8 cellular contexts compared by ENCODE assay signal in the genomic region with DNA sequence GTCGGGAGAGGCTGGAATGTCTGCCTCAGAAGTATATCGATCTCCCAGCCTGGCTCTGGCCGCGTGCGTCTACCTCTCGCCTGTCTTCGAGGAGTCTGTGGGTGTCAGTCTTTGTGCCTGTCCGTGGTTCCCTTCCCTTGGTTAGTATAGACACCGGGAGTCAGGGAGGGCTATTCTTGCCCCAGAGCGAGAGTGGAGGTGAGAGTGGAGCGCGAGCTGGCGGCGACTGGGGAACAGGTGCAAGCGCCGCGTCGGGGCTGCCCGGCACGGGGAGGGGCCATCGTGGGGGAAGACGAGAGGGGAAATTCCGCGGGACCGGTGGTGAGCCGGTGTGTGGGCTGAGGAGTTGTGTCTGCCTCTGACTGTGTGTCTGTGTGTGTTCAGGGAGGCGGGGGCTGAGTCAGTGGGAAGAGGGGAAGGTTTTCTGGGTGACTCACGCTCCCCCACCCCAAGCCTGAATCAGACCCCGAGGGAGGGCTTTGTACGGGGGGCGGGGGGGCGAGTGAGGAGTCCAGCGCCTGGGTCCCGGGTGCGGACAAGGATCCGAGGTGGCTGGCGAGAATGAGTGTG. TPM values are rescaled to one million over a fixed set of nuclear protein-coding genes. Genes with fewer than 3 reads are reported as not detected.
DNase-seq lines count a peak whose midpoint lies in the region; ATAC-seq and TF ChIP-seq lines count a peak whose summit lies in the region.

No MANE protein-coding gene starts in this region.

- peak overlapping the region; percentile 100 for H3K4me2 ChIP-seq in mammary epithelial cell (ENCODE audit: insufficient read depth, low read depth, low read length)

- peaks cover 12% of the 10 kb centered on the region for H3K36me3 ChIP-seq in HUES6 (ENCODE audit: control insufficient read depth, insufficient read depth, low read length)
- H3K36me3 ChIP-seq in mammary epithelial cell (ENCODE audit: insufficient read depth, low read length), result peaks cover 3% of the 10 kb centered on the region
- peaks cover 2% of the 10 kb centered on the region for H3K36me3 ChIP-seq in kidney epithelial cell (ENCODE audit: control insufficient read depth, insufficient read depth, low read length)

- BruUV-seq in mammary epithelial cell (replicated peaks; lab: Mats Ljungman, UMichigan), result TSS peak; percentile 48

- DNase-seq in 8988T (peak; percentile 43), mammary epithelial cell (peak; percentile 95), kidney epithelial cell (ENCODE audit: low read depth) (peak; percentile 73), SK-N-DZ (ENCODE audit: low spot score) (no peak)
- DNase-seq in stimulated activated CD4-positive, alpha-beta T cell treated with anti-CD3 and anti-CD28 coated beads, Interleukin-15, amount 100 ng/mL, for 48 hours (ENCODE audit: low read depth in 2 of 2), result peak; percentile 92 to 94

- under 1% methylated on average over 14 of the region's 37 CpGs for WGBS in mammary epithelial cell (ENCODE audit: low coverage, missing lambda C conversion rate)

- dilution Hi-C loops in mammary epithelial cell (cut with HindIII; ENCODE audit: low sequenced_read_pairs), result no loop called here

- peak; percentile 35 for ATAC-seq in GM18907 (IDR thresholded peaks at IDR 0.05; ENCODE audit: unreplicated experiment)

- TF ChIP-seq CTCF in WI38 (IDR thresholded peaks at IDR 0.05; ENCODE audit: low read depth, low read length) (no peak), mammary epithelial cell (conservative IDR thresholded peaks at IDR 0.05 in 1 of 2, IDR thresholded peaks at IDR 0.05 in 1 of 2; ENCODE audit: extremely low read depth in 1 of 2, insufficient read depth in 1 of 2, low read depth in 1 of 2, low read length in 2 of 2) (no peak), kidney epithelial cell (IDR thresholded peaks at IDR 0.05; ENCODE audit: insufficient read depth, low read length, poor library complexity, severe bottlenecking) (no peak)

- peak overlapping the region; percentile 95 for H3K4me3 ChIP-seq in HUES6 (ENCODE audit: low read depth, low read length)
- H3K4me3 ChIP-seq in WI38 (ENCODE audit: low read depth, low read length), result peak overlapping the region; percentile 78
- H3K4me3 ChIP-seq in mammary epithelial cell (replicated peaks in 1 of 3; ENCODE audit: insufficient read depth in 1 of 3, low read depth in 2 of 3, low read length in 3 of 3), result peak overlapping the region; percentile 62 to 75 (median 71)
- peak overlapping the region; percentile 68 for H3K4me3 ChIP-seq in kidney epithelial cell (ENCODE audit: low read depth, low read length)

- H3K9ac ChIP-seq in HUES6 (ENCODE audit: low read length) (peak overlapping the region; percentile 79), mammary epithelial cell (ENCODE audit: insufficient read depth, low read length) (peak overlapping the region; percentile 99)

- peak overlapping the region; percentile 90 for H2AFZ ChIP-seq in mammary epithelial cell (ENCODE audit: low read depth, low read length)

- peaks cover 41% of the 10 kb centered on the region for H3K79me2 ChIP-seq in mammary epithelial cell (ENCODE audit: insufficient read depth, low read length)

- CTCF ChIA-PET in mammary epithelial cell (lab: Charles Lee; ENCODE audit: low non-redundant PET), result interaction anchor here (0.6 to 1.0 kb wide), 2 partner anchors 9 to 30 kb away, joined by 3 to 13 read pairs; no protein-coding TSS in a partner anchor

- intact Hi-C loops in mammary epithelial cell (cut with micrococcal nuclease), result loop anchor here (1.0 to 5.0 kb wide), 3 partner anchors 15 to 275 kb away; partner anchors contain the start of genes ALOXE3 and NAA38

- H3K9me3 ChIP-seq in HUES6 (ENCODE audit: control insufficient read depth, insufficient read depth, low read depth, low read length), result no peaks in the 10 kb centered on the region
- H3K9me3 ChIP-seq in mammary epithelial cell (replicated peaks; ENCODE audit: insufficient read depth, low read length), result no peaks in the 10 kb centered on the region

- H4K20me1 ChIP-seq in mammary epithelial cell (ENCODE audit: insufficient read depth, low read length), result no peaks in the 10 kb centered on the region

- peaks cover 31% of the 10 kb centered on the region for H3K27me3 ChIP-seq in HUES6 (ENCODE audit: control insufficient read depth, insufficient read depth, low read length)
- H3K27me3 ChIP-seq in mammary epithelial cell (ENCODE audit: insufficient read depth, low read length), result no peaks in the 10 kb centered on the region
- no peaks in the 10 kb centered on the region for H3K27me3 ChIP-seq in kidney epithelial cell (ENCODE audit: control insufficient read depth, insufficient read depth, low read length)

- H3K27ac ChIP-seq in HUES6 (ENCODE audit: low read depth, low read length), result no peak overlapping the region; the same call in 1 of the 2 replicates
- H3K27ac ChIP-seq in mammary epithelial cell (ENCODE audit: insufficient read depth, low read depth, low read length), result peak overlapping the region; percentile 96

- in situ Hi-C loops in mammary epithelial cell (cut with MboI; ENCODE audit: low sequenced_read_pairs in 2 of 2), result no loop called here

- H3K4me1 ChIP-seq in HUES6 (ENCODE audit: control insufficient read depth, insufficient read depth, low read length) (peaks cover 25% of the 10 kb centered on the region), mammary epithelial cell (ENCODE audit: insufficient read depth, low read length) (peaks cover 42% of the 10 kb centered on the region)

RNA-seq across cellular contexts. Expression of gene KDM6B, which starts 8.4 kb away (rescaled TPM):
- 10 to 100 TPM in 1 of 2 donors, 1 to 10 TPM in 1; 8.2 to 26.5 TPM for total RNA-seq in mammary epithelial cell
- 0.68 TPM for polyA plus RNA-seq in mammary epithelial cell
- 4.5 TPM for polyA minus RNA-seq in mammary epithelial cell
- 15.6 and 20.4 TPM in 2 replicates for total RNA-seq in kidney epithelial cell
- polyA plus RNA-seq in SK-N-DZ (2014; cell fraction: cytosol; rRNA removed), result 2.9 and 3.0 TPM in 2 replicates
- 2.8 and 15.8 TPM in 2 replicates for polyA plus RNA-seq in SK-N-DZ (2014; cell fraction: nucleus; rRNA removed)

RNA-seq across cellular contexts. Expression of gene TMEM88, which starts 12.4 kb away (rescaled TPM):
- total RNA-seq in mammary epithelial cell (1 to 10 TPM in 1 of 2 donors, under 1 TPM in 1; 0.17 to 2.3 TPM), kidney epithelial cell (3.5 and 4.3 TPM in 2 replicates)
- polyA plus RNA-seq in mammary epithelial cell, result 0.15 TPM
- not detected for polyA minus RNA-seq in mammary epithelial cell
- 0.62 and 2.0 TPM in 2 replicates for polyA plus RNA-seq in SK-N-DZ (2014; cell fraction: cytosol; rRNA removed)
- 3.2 and 4.5 TPM in 2 replicates for polyA plus RNA-seq in SK-N-DZ (2014; cell fraction: nucleus; rRNA removed)

RNA-seq across cellular contexts. Expression of gene NAA38, which starts 14.9 kb away (rescaled TPM):
- total RNA-seq in mammary epithelial cell (10 to 100 TPM; 28.2 to 81.5 TPM), kidney epithelial cell (50.5 and 51.0 TPM in 2 replicates)
- polyA plus RNA-seq in mammary epithelial cell, result 99.4 TPM
- 11.0 TPM for polyA minus RNA-seq in mammary epithelial cell
- polyA plus RNA-seq in SK-N-DZ (2014; cell fraction: cytosol; rRNA removed), result 80.9 and 97.9 TPM in 2 replicates
- 68.3 and 123 TPM in 2 replicates for polyA plus RNA-seq in SK-N-DZ (2014; cell fraction: nucleus; rRNA removed)

RNA-seq across cellular contexts. Expression of gene CYB5D1, which starts 15.3 kb away (rescaled TPM):
- total RNA-seq in mammary epithelial cell, result 10 to 100 TPM; 14.1 to 15.2 TPM
- polyA plus RNA-seq in mammary epithelial cell, result 8.2 TPM
- polyA minus RNA-seq in mammary epithelial cell, result 25.7 TPM
- 5.3 and 7.4 TPM in 2 replicates for total RNA-seq in kidney epithelial cell
- 7.8 and 9.6 TPM in 2 replicates for polyA plus RNA-seq in SK-N-DZ (2014; cell fraction: cytosol; rRNA removed)
- polyA plus RNA-seq in SK-N-DZ (2014; cell fraction: nucleus; rRNA removed), result 7.2 and 7.6 TPM in 2 replicates

RNA-seq across cellular contexts. Expression of gene CHD3, which starts 46.1 kb away (rescaled TPM):
- 10 to 100 TPM; 28.8 to 87.5 TPM for total RNA-seq in mammary epithelial cell
- polyA plus RNA-seq in mammary epithelial cell, result 22.0 TPM
- 76.1 TPM for polyA minus RNA-seq in mammary epithelial cell
- total RNA-seq in kidney epithelial cell, result 36.2 and 42.4 TPM in 2 replicates
- 53.5 and 55.5 TPM in 2 replicates for polyA plus RNA-seq in SK-N-DZ (2014; cell fraction: cytosol; rRNA removed)
- 91.9 and 124 TPM in 2 replicates for polyA plus RNA-seq in SK-N-DZ (2014; cell fraction: nucleus; rRNA removed)
